In genomic region chr17:58520843-58521430, GRCh38 we compare ENCODE assay signal across 9 cellular contexts. TPM values are rescaled to one million over a fixed set of nuclear protein-coding genes. Genes with fewer than 3 reads are reported as not detected.
DNase-seq lines count a peak whose midpoint lies in the region; ATAC-seq, FAIRE-seq and TF ChIP-seq lines count a peak whose summit lies in the region.
"Had no signal": no experiment of that assay in that cellular context is flagged by ENCODE, and none has a peak within 500 bp of the region (broad histone marks: within the 10 kb centered on the region; RNA-seq: fewer than 3 reads in every experiment).

No MANE protein-coding gene starts in this region.

- ATAC-seq in GM23338 (peak; percentile 7), HepG2 (no peak), HG02798 (IDR thresholded peaks at IDR 0.05; ENCODE audit: poor library complexity, unreplicated experiment) (no peak), GM21723 (IDR thresholded peaks at IDR 0.05; ENCODE audit: unreplicated experiment) (no peak)
- no peak for ATAC-seq in naive thymus-derived CD4-positive, alpha-beta T cell

- POLR2A ChIA-PET in HepG2 (lab: Yijun Ruan, JAX) = interaction anchor here (0.6 to 4.1 kb wide), 4 partner anchors 13 to 172 kb away, joined by 3 to 77 read pairs (median 30); partner anchors contain the start of gene RAD51C
- POLR2A ChIA-PET in naive thymus-derived CD4-positive, alpha-beta T cell (lab: Charles Lee) = interaction anchor here (0.9 to 1.3 kb wide), 2 partner anchors 111 to 189 kb away, joined by 3 read pairs; no protein-coding TSS in a partner anchor

- H3K4me1 ChIP-seq in GM23338 (ENCODE audit: insufficient read depth) (peaks cover 11% of the 10 kb centered on the region), HepG2 (ENCODE audit: insufficient read depth, low read length) (peaks cover 41% of the 10 kb centered on the region), vagina (peaks cover 25% of the 10 kb centered on the region)
- peaks cover 13 to 14% of the 10 kb centered on the region in 2 donors for H3K4me1 ChIP-seq in naive thymus-derived CD4-positive, alpha-beta T cell (ENCODE audit: control insufficient read depth in 2 of 2, insufficient read depth in 2 of 2, low read length in 2 of 2)

- no peak; the same call in 1 of the 2 replicates for TF ChIP-seq RAD21 in HepG2 (CRISPR knock-in tag; IDR thresholded peaks at IDR 0.05)

- H3K9me3 Mint-ChIP-seq in CD14-positive monocyte = no peaks in the 10 kb centered on the region
- H3K9me3 Mint-ChIP-seq in GM23338 = no peaks in the 10 kb centered on the region
- H3K9me3 Mint-ChIP-seq in naive thymus-derived CD4-positive, alpha-beta T cell = peaks cover 0 to 5% (median 0%) of the 10 kb centered on the region in 11 donors

- H3F3A ChIP-seq in GM23338 (replicated peaks; ENCODE audit: low read depth) = peaks cover 8% of the 10 kb centered on the region; the same call in 1 of the 2 replicates

- TF ChIP-seq EP300 in HepG2 (IDR thresholded peaks at IDR 0.05; ENCODE audit: low read depth in 2 of 2, low read length in 2 of 2) (no peak), HepG2 (CRISPR knock-in tag; IDR thresholded peaks at IDR 0.05; ENCODE audit: borderline replicate concordance) (no peak)

- no peak for DNase-seq in CD14-positive monocyte (ENCODE audit: low spot score)
- peak; percentile 83 for DNase-seq in GM23338 (ENCODE audit: low spot score)
- peak; percentile 62 for DNase-seq in WERI-Rb-1
- DNase-seq in HepG2 (ENCODE audit: low spot score) = peak; percentile 64
- no peak for DNase-seq in naive thymus-derived CD4-positive, alpha-beta T cell
- no peak for DNase-seq in vagina (ENCODE audit: extremely low spot score in 2 of 2)
- DNase-seq: stomach had no signal

- H3K27me3 ChIP-seq in GM23338 (ENCODE audit: insufficient read depth) = no peaks in the 10 kb centered on the region
- no peaks in the 10 kb centered on the region for H3K27me3 ChIP-seq in WERI-Rb-1 (ENCODE audit: insufficient read depth, low read depth, severe bottlenecking)
- H3K27me3 ChIP-seq in HepG2 (ENCODE audit: control insufficient read depth in 1 of 2, insufficient read depth in 2 of 2, low read length in 2 of 2) = no peaks in the 10 kb centered on the region; a peak in 2 of 5 replicates
- no peaks in the 10 kb centered on the region for H3K27me3 ChIP-seq in naive thymus-derived CD4-positive, alpha-beta T cell (ENCODE audit: control insufficient read depth in 2 of 2, insufficient read depth in 2 of 2, low read length in 2 of 2)
- H3K27me3 ChIP-seq in vagina = no peaks in the 10 kb centered on the region
- H3K27me3 ChIP-seq: stomach had no signal

- H2AFZ ChIP-seq in GM23338 (no peak overlapping the region), HepG2 (ENCODE audit: low read length) (no peak overlapping the region)

- H3K9me3 ChIP-seq in WERI-Rb-1 (ENCODE audit: severe bottlenecking) = no peaks in the 10 kb centered on the region
- H3K9me3 ChIP-seq in HepG2 (ENCODE audit: low read length) = no peaks in the 10 kb centered on the region
- no peaks in the 10 kb centered on the region for H3K9me3 ChIP-seq in naive thymus-derived CD4-positive, alpha-beta T cell (ENCODE audit: control insufficient read depth in 2 of 3, low read length in 3 of 3)
- H3K9me3 ChIP-seq in vagina = no peaks in the 10 kb centered on the region
- H3K9me3 ChIP-seq: stomach had no signal

- no peak overlapping the region for H3K9ac ChIP-seq in HepG2 (ENCODE audit: insufficient read depth, low read depth, low read length)

- H3K4me1 Mint-ChIP-seq in CD14-positive monocyte (peaks cover 24% of the 10 kb centered on the region), GM23338 (peaks cover 25% of the 10 kb centered on the region)
- H3K4me1 Mint-ChIP-seq in naive thymus-derived CD4-positive, alpha-beta T cell = peaks cover 11 to 29% (median 24%) of the 10 kb centered on the region in 7 donors

- peaks cover 12% of the 10 kb centered on the region; the same call in 1 of the 2 replicates for H3K79me2 ChIP-seq in GM23338 (replicated peaks; ENCODE audit: insufficient read depth)
- peaks cover 9% of the 10 kb centered on the region for H3K79me2 ChIP-seq in HepG2 (ENCODE audit: insufficient read depth, low read length)

- in situ Hi-C loops in HepG2 (cut with HindIII; ENCODE audit: extremely low pct_ligation_motif_present, low pct_unique_long_range_greater_than_20kb) = no loop called here

- H3K36me3 ChIP-seq in GM23338 (ENCODE audit: insufficient read depth) (peaks cover 4% of the 10 kb centered on the region; the same call in 1 of the 2 replicates), WERI-Rb-1 (peaks cover 58% of the 10 kb centered on the region), HepG2 (replicated peaks in 1 of 2; ENCODE audit: control insufficient read depth in 1 of 2, insufficient read depth in 2 of 2, low read length in 2 of 2) (no peaks in the 10 kb centered on the region), vagina (no peaks in the 10 kb centered on the region)
- H3K36me3 ChIP-seq in naive thymus-derived CD4-positive, alpha-beta T cell (ENCODE audit: control insufficient read depth in 2 of 3, insufficient read depth in 3 of 3, low read length in 3 of 3) = peaks cover 0 to 8% (median 0%) of the 10 kb centered on the region in 3 experiments
- H3K36me3 ChIP-seq: stomach had no signal

- no peak overlapping the region for H3K4me3 ChIP-seq in GM23338
- H3K4me3 ChIP-seq in WERI-Rb-1 (ENCODE audit: low read depth, low read length) = no peak overlapping the region
- peak overlapping the region in 1 of 3 experiments; percentile 46; a peak in 1 of 6 replicates for H3K4me3 ChIP-seq in HepG2 (replicated peaks in 1 of 3; ENCODE audit: insufficient read depth in 1 of 3, low read depth in 2 of 3, low read length in 3 of 3)
- H3K4me3 ChIP-seq in naive thymus-derived CD4-positive, alpha-beta T cell (ENCODE audit: low read length) = no peak overlapping the region
- H3K4me3 ChIP-seq in vagina = no peak overlapping the region
- H3K4me3 ChIP-seq: stomach had no signal

- H3K9me2 ChIP-seq in GM23338 (ENCODE audit: insufficient read depth) = 0 out of 2 replicates have a peak, but pooled peaks cover 4% of the 10 kb centered on the region

- peak; percentile 88 for FAIRE-seq in HepG2 (lab: Jason Lieb, UNC)

- TF ChIP-seq CTCF in CD14-positive monocyte (IDR thresholded peaks at IDR 0.05) (peak; percentile 67), GM23338 (conservative IDR thresholded peaks at IDR 0.05; ENCODE audit: low read depth in 2 of 2) (peak; percentile 58 to 72), WERI-Rb-1 (IDR thresholded peaks at IDR 0.05; ENCODE audit: low read depth, low read length) (peak; percentile 80), HepG2 (CRISPR knock-in tag; IDR thresholded peaks at IDR 0.05) (peak; percentile 81), vagina (IDR thresholded peaks at IDR 0.05) (no peak)

- BruUV-seq in HepG2 (replicated peaks; lab: Mats Ljungman, UMichigan) = no TSS peak

- intact Hi-C loops in CD14-positive monocyte (cut with micrococcal nuclease) = loop anchor here in 1 of 2 donors (10.0 kb wide), 1 partner anchor 64 kb away; no protein-coding TSS in a partner anchor
- intact Hi-C loops in HepG2 (cut with micrococcal nuclease; ENCODE audit: unreplicated experiment) = loop anchor here (5.0 kb wide), 1 partner anchor 191 kb away; no protein-coding TSS in a partner anchor
- intact Hi-C loops in naive thymus-derived CD4-positive, alpha-beta T cell (cut with micrococcal nuclease) = no loop called here
- intact Hi-C loops in vagina (cut with DNase I) = loop anchor here (2.0 kb wide), 1 partner anchor 490 kb away; no protein-coding TSS in a partner anchor

- TF ChIP-seq POLR2A in HepG2 (IDR thresholded peaks at IDR 0.05; ENCODE audit: insufficient read depth in 1 of 2, low read depth in 2 of 2, low read length in 2 of 2) (no peak), vagina (IDR thresholded peaks at IDR 0.05) (no peak)

- H3K4me2 ChIP-seq in GM23338 = no peak overlapping the region
- H3K4me2 ChIP-seq in HepG2 (ENCODE audit: low read depth, low read length) = peak overlapping the region; percentile 67

- no peak overlapping the region for H3K27ac ChIP-seq in GM23338 (ENCODE audit: low read depth)
- no peak overlapping the region for H3K27ac ChIP-seq in WERI-Rb-1
- no peak overlapping the region for H3K27ac ChIP-seq in HepG2 (ENCODE audit: extremely low read length, insufficient read depth, low read length)
- no peak overlapping the region for H3K27ac ChIP-seq in naive thymus-derived CD4-positive, alpha-beta T cell (ENCODE audit: low read depth, low read length)
- no peak overlapping the region for H3K27ac ChIP-seq in vagina

- peaks cover 6 to 7% of the 10 kb centered on the region in 2 donors for H3K36me3 Mint-ChIP-seq in CD14-positive monocyte
- H3K36me3 Mint-ChIP-seq in GM23338 (ENCODE audit: low read depth) = no peaks in the 10 kb centered on the region; the same call in 2 of the 3 replicates
- H3K36me3 Mint-ChIP-seq in naive thymus-derived CD4-positive, alpha-beta T cell = no peaks in the 10 kb centered on the region

- H4K20me1 ChIP-seq in GM23338 (replicated peaks; ENCODE audit: insufficient read depth) = no peaks in the 10 kb centered on the region
- no peaks in the 10 kb centered on the region for H4K20me1 ChIP-seq in HepG2 (ENCODE audit: insufficient read depth, low read length)

- WGBS in HepG2 (ENCODE audit: low lambda C conversion rate) = 30% methylated on average over 15 of the region's 15 CpGs

- peak overlapping the region in 2 of 7 donors; percentile 35 to 40 for H3K27ac Mint-ChIP-seq in CD14-positive monocyte
- no peak overlapping the region for H3K27ac Mint-ChIP-seq in GM23338
- H3K27ac Mint-ChIP-seq in naive thymus-derived CD4-positive, alpha-beta T cell = peak overlapping the region in 1 of 9 donors; percentile 46

- CTCF ChIA-PET in HepG2 (lab: Yijun Ruan, JAX; ENCODE audit: low intra/inter-chr PET ratio, low total read pairs) = interaction anchor here (1.0 to 1.4 kb wide), 3 partner anchors 56 to 484 kb away, joined by 3 to 4 read pairs (median 4); no protein-coding TSS in a partner anchor
- CTCF ChIA-PET in naive thymus-derived CD4-positive, alpha-beta T cell (lab: Charles Lee) = no interaction called here

- H3K27me3 Mint-ChIP-seq in CD14-positive monocyte (ENCODE audit: low read depth in 3 of 3) (peaks cover 0 to 16% (median 4%) of the 10 kb centered on the region in 3 donors), GM23338 (ENCODE audit: insufficient read depth, low read depth, poor library complexity) (peaks cover 19% of the 10 kb centered on the region)
- H3K27me3 Mint-ChIP-seq in naive thymus-derived CD4-positive, alpha-beta T cell = peaks cover 0 to 5% (median 0%) of the 10 kb centered on the region in 5 donors

- no peak overlapping the region for H3K4me3 Mint-ChIP-seq in CD14-positive monocyte
- no peak overlapping the region for H3K4me3 Mint-ChIP-seq in GM23338
- no peak overlapping the region for H3K4me3 Mint-ChIP-seq in naive thymus-derived CD4-positive, alpha-beta T cell

RNA-seq across cellular contexts. Expression of gene MTMR4, which starts 6.5 kb away (rescaled TPM):
- polyA plus RNA-seq in CD14-positive monocyte (1 to 10 TPM; 7.2 to 8.4 TPM), GM23338 (2016; fragmentation: Nextera tagmentation; extraction: Ambion mirVana) (8.8 and 11.1 TPM in 2 replicates), HepG2 (2011; rRNA removed) (50.0 and 65.1 TPM in 2 replicates)
- 40.2 and 42.2 TPM in 2 replicates for total RNA-seq in GM23338 (2014; rRNA removed; shearing (Covaris generic))
- total RNA-seq in HepG2 (2016; rRNA removed; fragmentation: Illumina TruSeq; extraction: Trizol) (62.5 and 67.7 TPM in 2 replicates), vagina (15.7 TPM)
- total RNA-seq in HepG2 (2016; cell fraction: cytosol; rRNA removed; fragmentation: Illumina TruSeq; extraction: Trizol; ENCODE audit: low read depth) = 6.9 and 7.8 TPM in 2 replicates
- total RNA-seq in HepG2 (2016; cell fraction: insoluble cytoplasmic fraction; rRNA removed; fragmentation: Illumina TruSeq; extraction: Trizol) = 61.5 and 62.9 TPM in 2 replicates
- 27.9 and 28.2 TPM in 2 replicates for total RNA-seq in HepG2 (2016; cell fraction: membrane; rRNA removed; fragmentation: Illumina TruSeq; extraction: Trizol)
- total RNA-seq in HepG2 (2016; cell fraction: nucleus; rRNA removed; fragmentation: Illumina TruSeq; extraction: Trizol) = 54.7 and 66.1 TPM in 2 replicates
- polyA plus RNA-seq in HepG2 (2011; cell fraction: cytosol; rRNA removed) = 31.7 and 35.5 TPM in 2 replicates
- polyA plus RNA-seq in HepG2 (2011; cell fraction: nucleus; rRNA removed) = 74.1 and 81.5 TPM in 2 replicates
- polyA plus RNA-seq in HepG2 (2012) = 31.8 and 52.5 TPM in 2 replicates
- polyA plus RNA-seq in HepG2 (2016; cell fraction: cytosol; fragmentation: Illumina TruSeq; extraction: Trizol; ENCODE audit: low read depth) = 1.6 and 1.8 TPM in 2 replicates
- polyA plus RNA-seq in HepG2 (2016; cell fraction: insoluble cytoplasmic fraction; fragmentation: Illumina TruSeq; extraction: Trizol; ENCODE audit: low read depth) = 34.7 and 37.2 TPM in 2 replicates
- polyA plus RNA-seq in HepG2 (2016; cell fraction: membrane; fragmentation: Illumina TruSeq; extraction: Trizol; ENCODE audit: low read depth) = 7.7 and 8.4 TPM in 2 replicates
- polyA plus RNA-seq in HepG2 (2016; cell fraction: nucleus; fragmentation: Illumina TruSeq; extraction: Trizol; ENCODE audit: insufficient read depth, low read depth) = 96.4 and 106 TPM in 2 replicates
- 196 and 302 TPM in 2 replicates for polyA minus RNA-seq in HepG2 (2011; rRNA and poly(A)+ RNA removed; ENCODE audit: low replicate concordance)
- 39.7 and 42.2 TPM in 2 replicates for polyA minus RNA-seq in HepG2 (2011; cell fraction: cytosol; rRNA and poly(A)+ RNA removed)
- polyA minus RNA-seq in HepG2 (2011; cell fraction: nucleus; rRNA and poly(A)+ RNA removed) = 68.5 and 69.2 TPM in 2 replicates
- total RNA-seq in naive thymus-derived CD4-positive, alpha-beta T cell = 10 to 100 TPM; 44.2 to 71.3 (median 68.1) TPM
- 10 to 100 TPM; 19.4 to 23.0 TPM for polyA plus RNA-seq in naive thymus-derived CD4-positive, alpha-beta T cell

RNA-seq across cellular contexts. Expression of gene HSF5, which starts 32.7 kb away (rescaled TPM):
- under 1 TPM in 1 of 2 donors, not detected in 1; 0.07 TPM for polyA plus RNA-seq in CD14-positive monocyte
- total RNA-seq in GM23338 (2014; rRNA removed; shearing (Covaris generic)) = 0.23 and 0.24 TPM in 2 replicates
- polyA plus RNA-seq in GM23338 (2016; fragmentation: Nextera tagmentation; extraction: Ambion mirVana) = not detected in 2 replicates
- total RNA-seq in HepG2 (2016; rRNA removed; fragmentation: Illumina TruSeq; extraction: Trizol) = not detected in 2 replicates
- total RNA-seq in HepG2 (2016; cell fraction: cytosol; rRNA removed; fragmentation: Illumina TruSeq; extraction: Trizol; ENCODE audit: low read depth) = not detected in 2 replicates
- total RNA-seq in HepG2 (2016; cell fraction: insoluble cytoplasmic fraction; rRNA removed; fragmentation: Illumina TruSeq; extraction: Trizol) = not detected in 2 replicates
- total RNA-seq in HepG2 (2016; cell fraction: membrane; rRNA removed; fragmentation: Illumina TruSeq; extraction: Trizol) = 0.03 and 0.06 TPM in 2 replicates
- total RNA-seq in HepG2 (2016; cell fraction: nucleus; rRNA removed; fragmentation: Illumina TruSeq; extraction: Trizol) = not detected in 2 replicates
- not detected in 2 replicates for polyA plus RNA-seq in HepG2 (2011; rRNA removed)
- polyA plus RNA-seq in HepG2 (2011; cell fraction: cytosol; rRNA removed) = not detected in 2 replicates
- 0.03 TPM in 1 of 2 replicates, not detected in the other for polyA plus RNA-seq in HepG2 (2011; cell fraction: nucleus; rRNA removed)
- not detected in 2 replicates for polyA plus RNA-seq in HepG2 (2012)
- not detected in 2 replicates for polyA plus RNA-seq in HepG2 (2016; cell fraction: cytosol; fragmentation: Illumina TruSeq; extraction: Trizol; ENCODE audit: low read depth)
- polyA plus RNA-seq in HepG2 (2016; cell fraction: insoluble cytoplasmic fraction; fragmentation: Illumina TruSeq; extraction: Trizol; ENCODE audit: low read depth) = not detected in 2 replicates
- not detected in 2 replicates for polyA plus RNA-seq in HepG2 (2016; cell fraction: membrane; fragmentation: Illumina TruSeq; extraction: Trizol; ENCODE audit: low read depth)
- not detected in 2 replicates for polyA plus RNA-seq in HepG2 (2016; cell fraction: nucleus; fragmentation: Illumina TruSeq; extraction: Trizol; ENCODE audit: insufficient read depth, low read depth)
- 0.06 TPM in 1 of 2 replicates, not detected in the other for polyA minus RNA-seq in HepG2 (2011; rRNA and poly(A)+ RNA removed; ENCODE audit: low replicate concordance)
- polyA minus RNA-seq in HepG2 (2011; cell fraction: cytosol; rRNA and poly(A)+ RNA removed) = not detected in 2 replicates
- 0.13 TPM in 1 of 2 replicates, not detected in the other for polyA minus RNA-seq in HepG2 (2011; cell fraction: nucleus; rRNA and poly(A)+ RNA removed)
- total RNA-seq in naive thymus-derived CD4-positive, alpha-beta T cell = 1 to 10 TPM in 4 of 5 experiments, under 1 TPM in 1; 0.34 to 4.0 (median 3.1) TPM
- polyA plus RNA-seq in naive thymus-derived CD4-positive, alpha-beta T cell = 1 to 10 TPM; 1.1 to 1.5 TPM
- 0.25 TPM for total RNA-seq in vagina
- polyA plus RNA-seq: stomach had no signal

Comparison
In these comparisons a context has a peak if more than half of its experiments do, and no peak if none do; other contexts are left out.
1. DNase-seq: peak in GM23338 (single experiment), WERI-Rb-1 (single experiment) and HepG2 (single experiment); none in CD14-positive monocyte (single experiment), naive thymus-derived CD4-positive, alpha-beta T cell (0 of 9) and vagina (0 of 2).
2. CTCF ChIP-seq: peak in CD14-positive monocyte (single experiment), GM23338 (2 of 2), WERI-Rb-1 (single experiment) and HepG2 (single experiment); none in vagina (0 of 3).
3. intact Hi-C loops: an anchor here in HepG2 (5.0 kb wide) and vagina (2.0 kb wide); none called in naive thymus-derived CD4-positive, alpha-beta T cell.